In genomic region chr1:220219865-220220698, GRCh38 we compare ENCODE assay signal across 12 cellular contexts.
DNase-seq lines count a peak whose midpoint lies in the region; ATAC-seq, FAIRE-seq and TF ChIP-seq lines count a peak whose summit lies in the region.
"Had no signal": no experiment of that assay in that cellular context is flagged by ENCODE, and none has a peak within 500 bp of the region (broad histone marks: within the 10 kb centered on the region; RNA-seq: fewer than 3 reads in every experiment).

No MANE protein-coding gene starts in this region.

- ATAC-seq in activated CD4-positive, CD25-positive, alpha-beta regulatory T cell treated with anti-CD3 and anti-CD28 coated beads, Interleukin-2, amount 50 U/mL, for 24 hours = peak; percentile 27 to 35
- ATAC-seq in GM21717 (IDR thresholded peaks at IDR 0.05; ENCODE audit: unreplicated experiment) (peak; percentile 62), HG03432 (IDR thresholded peaks at IDR 0.05; ENCODE audit: unreplicated experiment) (peak; percentile 52)
- no peak for ATAC-seq in stimulated activated effector memory CD8-positive, alpha-beta T cell treated with anti-CD3 and anti-CD28 coated beads, Interleukin-12 subunit alpha, Interleukin-12 subunit beta, amount 100 ng/mL, for 72 hours

- DNase-seq in activated CD4-positive, CD25-positive, alpha-beta regulatory T cell treated with anti-CD3 and anti-CD28 coated beads, Interleukin-2, amount 50 U/mL, for 72 hours = no peak
- no peak for DNase-seq in stimulated activated effector memory CD8-positive, alpha-beta T cell treated with anti-CD3 and anti-CD28 coated beads, Interleukin-12 subunit alpha, Interleukin-12 subunit beta, amount 100 ng/mL, for 72 hours (ENCODE audit: low spot score in 2 of 2)
- DNase-seq in D721Med (ENCODE audit: insufficient read length, low spot score) (no peak), nucleus accumbens (lab: John Stamatoyannopoulos, UW) (no peak), NCI-H510A (lab: John Stamatoyannopoulos, UW) (no peak)
- DNase-seq: activated naive CD4-positive, alpha-beta T cell treated with Interleukin-2 at 50 U/mL for 16 hours; NCI-H146; tibial artery had no signal

- peak overlapping the region; percentile 17 for H3K27ac Mint-ChIP-seq in stimulated activated effector memory CD8-positive, alpha-beta T cell treated with anti-CD3 and anti-CD28 coated beads, Interleukin-12 subunit alpha, Interleukin-12 subunit beta, amount 100 ng/mL, for 72 hours

- H3K9me3 Mint-ChIP-seq in stimulated activated effector memory CD8-positive, alpha-beta T cell treated with anti-CD3 and anti-CD28 coated beads, Interleukin-12 subunit alpha, Interleukin-12 subunit beta, amount 100 ng/mL, for 72 hours = no peaks in the 10 kb centered on the region

- FAIRE-seq in D721Med (lab: Jason Lieb, UNC) = no peak
- FAIRE-seq: A204.1 had no signal

- peak overlapping the region; percentile 5 for H3K4me3 Mint-ChIP-seq in stimulated activated effector memory CD8-positive, alpha-beta T cell treated with anti-CD3 and anti-CD28 coated beads, Interleukin-12 subunit alpha, Interleukin-12 subunit beta, amount 100 ng/mL, for 72 hours

- no peaks in the 10 kb centered on the region for H3K36me3 Mint-ChIP-seq in stimulated activated effector memory CD8-positive, alpha-beta T cell treated with anti-CD3 and anti-CD28 coated beads, Interleukin-12 subunit alpha, Interleukin-12 subunit beta, amount 100 ng/mL, for 72 hours

- TF ChIP-seq CTCF in D721Med (IDR thresholded peaks at IDR 0.05; ENCODE audit: insufficient read depth, missing control alignments) = no peak

- peaks cover 25% of the 10 kb centered on the region for H3K4me1 Mint-ChIP-seq in stimulated activated effector memory CD8-positive, alpha-beta T cell treated with anti-CD3 and anti-CD28 coated beads, Interleukin-12 subunit alpha, Interleukin-12 subunit beta, amount 100 ng/mL, for 72 hours
